In the genomic region with DNA sequence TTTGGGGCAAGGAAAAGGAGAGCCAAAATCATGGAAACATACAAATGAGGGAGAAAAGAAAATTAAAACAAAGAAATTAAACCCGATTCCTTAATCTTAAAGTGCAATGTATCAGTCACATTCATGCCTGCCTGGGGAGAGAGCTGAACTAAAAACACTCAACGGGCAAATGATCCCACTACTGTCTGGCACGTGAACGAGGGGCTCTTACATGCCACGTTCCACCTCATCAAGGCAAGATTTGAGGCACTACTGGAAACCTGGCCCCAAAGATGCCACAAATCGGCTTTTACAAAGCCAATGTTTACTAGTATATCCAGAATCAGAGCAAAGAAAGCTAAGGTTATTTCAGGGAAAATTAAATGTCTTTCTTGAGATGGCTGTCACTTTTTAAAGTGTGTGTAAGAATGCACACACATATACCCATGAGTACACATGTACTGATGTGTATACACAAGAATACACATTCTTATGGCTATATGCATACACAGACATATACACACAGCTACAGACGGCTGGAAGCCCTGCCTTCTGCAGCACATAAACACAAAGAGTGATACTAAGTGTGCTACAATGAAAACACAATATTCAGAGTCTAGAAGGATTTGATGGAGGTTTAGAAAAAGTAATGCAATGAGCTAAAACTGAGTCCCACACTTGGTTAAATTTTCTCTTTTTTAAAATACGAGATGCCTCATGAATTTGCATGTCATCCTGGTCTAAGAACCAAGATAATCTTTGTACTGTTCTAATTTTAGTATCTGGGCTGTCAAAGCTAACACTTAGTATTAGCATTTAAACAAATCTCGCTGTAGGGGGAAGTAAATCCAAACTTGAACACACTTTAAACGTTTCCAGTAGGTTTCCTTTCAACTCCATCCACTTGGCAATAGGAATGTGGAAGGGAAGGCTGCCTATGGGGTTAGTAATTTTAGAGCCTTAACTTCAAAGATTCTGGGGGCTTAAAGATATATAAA, we compare ENCODE assay signal across 18 cellular contexts.
DNase-seq lines count a peak whose midpoint lies in the region; ATAC-seq and TF ChIP-seq lines count a peak whose summit lies in the region.
"Had no signal": no experiment of that assay in that cellular context is flagged by ENCODE, and none has a peak within 500 bp of the region (broad histone marks: within the 10 kb centered on the region; RNA-seq: fewer than 3 reads in every experiment).

No MANE protein-coding gene starts in this region.

- H3K27ac ChIP-seq in naive thymus-derived CD4-positive, alpha-beta T cell (ENCODE audit: low read depth, low read length), result no peak overlapping the region
- no peak overlapping the region for H3K27ac ChIP-seq in neural progenitor cell
- H3K27ac ChIP-seq: psoas muscle, transverse colon had no signal

- POLR2A ChIA-PET in activated CD4-positive, alpha-beta T cell treated with anti-CD3 and anti-CD28 coated beads, Interleukin-2, amount 10 ng/mL, durations not matched to agents 7 days and 5 days (lab: Charles Lee), result no interaction called here
- POLR2A ChIA-PET in activated CD4-positive, alpha-beta memory T cell treated with anti-CD3 and anti-CD28 coated beads for 36 hours (lab: Charles Lee), result interaction anchor here (0.6 kb wide), 1 partner anchor 11 kb away, joined by 4 read pairs; no protein-coding TSS in a partner anchor
- POLR2A ChIA-PET in naive thymus-derived CD4-positive, alpha-beta T cell (lab: Charles Lee), result no interaction called here

- ATAC-seq in naive thymus-derived CD4-positive, alpha-beta T cell, result no peak
- ATAC-seq in GM18867 (IDR thresholded peaks at IDR 0.05; ENCODE audit: unreplicated experiment), result no peak
- ATAC-seq: psoas muscle had no signal

- H3K27ac Mint-ChIP-seq in activated CD4-positive, alpha-beta T cell treated with anti-CD3 and anti-CD28 coated beads, Interleukin-2, amount 10 ng/mL, durations not matched to agents 7 days and 5 days, result peak overlapping the region; percentile 48
- H3K27ac Mint-ChIP-seq in activated CD4-positive, alpha-beta memory T cell treated with anti-CD3 and anti-CD28 coated beads for 36 hours, result peak overlapping the region; percentile 52
- H3K27ac Mint-ChIP-seq in naive thymus-derived CD4-positive, alpha-beta T cell, result peak overlapping the region; percentile 14 to 74 (median 56)
- H3K27ac Mint-ChIP-seq in neural progenitor cell, result no peak overlapping the region
- H3K27ac Mint-ChIP-seq: nephron had no signal

- H3K4me2 ChIP-seq in neural progenitor cell, result no peak overlapping the region

- H2AFZ ChIP-seq in neural progenitor cell (replicated peaks), result no peak overlapping the region

- H3K9me3 ChIP-seq in naive thymus-derived CD4-positive, alpha-beta T cell (ENCODE audit: control insufficient read depth in 2 of 3, low read length in 3 of 3), result no peaks in the 10 kb centered on the region
- no peaks in the 10 kb centered on the region for H3K9me3 ChIP-seq in neural progenitor cell (ENCODE audit: low read depth)
- H3K9me3 ChIP-seq: psoas muscle, transverse colon had no signal

- no peak overlapping the region for H3K9ac ChIP-seq in neural progenitor cell

- no peaks in the 10 kb centered on the region for H3K27me3 Mint-ChIP-seq in activated CD4-positive, alpha-beta T cell treated with anti-CD3 and anti-CD28 coated beads, Interleukin-2, amount 10 ng/mL, durations not matched to agents 7 days and 5 days
- no peaks in the 10 kb centered on the region for H3K27me3 Mint-ChIP-seq in activated CD4-positive, alpha-beta memory T cell treated with anti-CD3 and anti-CD28 coated beads for 36 hours
- H3K27me3 Mint-ChIP-seq in naive thymus-derived CD4-positive, alpha-beta T cell, result no peaks in the 10 kb centered on the region
- peaks cover 2% of the 10 kb centered on the region for H3K27me3 Mint-ChIP-seq in neural progenitor cell (ENCODE audit: insufficient read depth, low read depth)

- H3K4me1 ChIP-seq in naive thymus-derived CD4-positive, alpha-beta T cell (ENCODE audit: control insufficient read depth in 2 of 2, insufficient read depth in 2 of 2, low read length in 2 of 2), result no peaks in the 10 kb centered on the region
- no peaks in the 10 kb centered on the region for H3K4me1 ChIP-seq in neural progenitor cell
- H3K4me1 ChIP-seq: psoas muscle, transverse colon had no signal

- no peaks in the 10 kb centered on the region for H4K20me1 ChIP-seq in neural progenitor cell (ENCODE audit: low read depth)

- no peaks in the 10 kb centered on the region for H3K9me3 Mint-ChIP-seq in activated CD4-positive, alpha-beta T cell treated with anti-CD3 and anti-CD28 coated beads, Interleukin-2, amount 10 ng/mL, durations not matched to agents 7 days and 5 days
- no peaks in the 10 kb centered on the region for H3K9me3 Mint-ChIP-seq in activated CD4-positive, alpha-beta memory T cell treated with anti-CD3 and anti-CD28 coated beads for 36 hours
- peaks cover 0 to 2% (median 0%) of the 10 kb centered on the region in 11 donors for H3K9me3 Mint-ChIP-seq in naive thymus-derived CD4-positive, alpha-beta T cell
- no peaks in the 10 kb centered on the region for H3K9me3 Mint-ChIP-seq in neural progenitor cell
- H3K9me3 Mint-ChIP-seq: nephron had no signal

- no peaks in the 10 kb centered on the region for H3K79me2 ChIP-seq in neural progenitor cell (ENCODE audit: low read depth)

- intact Hi-C loops in activated CD4-positive, alpha-beta memory T cell treated with anti-CD3 and anti-CD28 coated beads for 36 hours (cut with micrococcal nuclease), result no loop called here
- intact Hi-C loops in naive thymus-derived CD4-positive, alpha-beta T cell (cut with micrococcal nuclease), result no loop called here

- H3K27me3 ChIP-seq in naive thymus-derived CD4-positive, alpha-beta T cell (ENCODE audit: control insufficient read depth in 2 of 2, insufficient read depth in 2 of 2, low read length in 2 of 2), result no peaks in the 10 kb centered on the region
- no peaks in the 10 kb centered on the region for H3K27me3 ChIP-seq in neural progenitor cell
- H3K27me3 ChIP-seq: transverse colon had no signal

- H3K4me3 ChIP-seq in GM08714 (ENCODE audit: low read length) (peak overlapping the region; percentile 20; the same call in 1 of the 2 replicates), neural progenitor cell (no peak overlapping the region)
- no peak overlapping the region for H3K4me3 ChIP-seq in naive thymus-derived CD4-positive, alpha-beta T cell (ENCODE audit: low read length)
- H3K4me3 ChIP-seq: psoas muscle, transverse colon had no signal

- CTCF ChIA-PET in activated CD4-positive, alpha-beta T cell treated with anti-CD3 and anti-CD28 coated beads, Interleukin-2, amount 10 ng/mL, durations not matched to agents 7 days and 5 days (lab: Charles Lee), result interaction anchor here (0.5 to 1.3 kb wide), 5 partner anchors 12 to 217 kb away, joined by 3 to 7 read pairs (median 3); no protein-coding TSS in a partner anchor
- CTCF ChIA-PET in activated CD4-positive, alpha-beta memory T cell treated with anti-CD3 and anti-CD28 coated beads for 36 hours (lab: Charles Lee), result interaction anchor here (1.7 to 1.9 kb wide), 2 partner anchors 11 to 13 kb away, joined by 8 to 9 read pairs; no protein-coding TSS in a partner anchor
- CTCF ChIA-PET in naive thymus-derived CD4-positive, alpha-beta T cell (lab: Charles Lee), result interaction anchor here (0.7 to 0.8 kb wide), 2 partner anchors 8 to 12 kb away, joined by 3 to 6 read pairs; no protein-coding TSS in a partner anchor

- no peak overlapping the region for H3K4me3 Mint-ChIP-seq in activated CD4-positive, alpha-beta T cell treated with anti-CD3 and anti-CD28 coated beads, Interleukin-2, amount 10 ng/mL, durations not matched to agents 7 days and 5 days
- H3K4me3 Mint-ChIP-seq in activated CD4-positive, alpha-beta memory T cell treated with anti-CD3 and anti-CD28 coated beads for 36 hours, result no peak overlapping the region
- no peak overlapping the region for H3K4me3 Mint-ChIP-seq in naive thymus-derived CD4-positive, alpha-beta T cell
- no peak overlapping the region for H3K4me3 Mint-ChIP-seq in neural progenitor cell
- H3K4me3 Mint-ChIP-seq: CD14-positive monocyte, nephron had no signal

- no peak for DNase-seq in activated CD4-positive, alpha-beta T cell treated with anti-CD3 and anti-CD28 coated beads, Interleukin-2, amount 10 ng/mL, durations not matched to agents 7 days and 5 days
- DNase-seq in activated CD4-positive, alpha-beta T cell treated with anti-CD3 and anti-CD28 coated beads for 1 hour, result no peak
- no peak for DNase-seq in activated CD4-positive, alpha-beta memory T cell treated with anti-CD3 and anti-CD28 coated beads for 36 hours
- DNase-seq in naive thymus-derived CD4-positive, alpha-beta T cell, result no peak
- DNase-seq in neural progenitor cell (ENCODE audit: low spot score), result no peak
- DNase-seq in kidney tubule cell (ENCODE audit: low spot score), result no peak
- DNase-seq: activated CD8-positive, alpha-beta memory T cell treated with anti-CD3 and anti-CD28 coated beads, Interleukin-2, amount 50 U/mL, for 48 hours; DMS79; effector memory CD4-positive, alpha-beta T cell; IMR-90; mammary epithelial cell; NCI-H187; psoas muscle; transverse colon had no signal

- H3F3A ChIP-seq in neural progenitor cell (ENCODE audit: low read depth), result no peaks in the 10 kb centered on the region

- peaks cover 61 to 99% (median 73%) of the 10 kb centered on the region in 3 experiments for H3K36me3 ChIP-seq in naive thymus-derived CD4-positive, alpha-beta T cell (ENCODE audit: control insufficient read depth in 2 of 3, insufficient read depth in 3 of 3, low read length in 3 of 3)
- H3K36me3 ChIP-seq in neural progenitor cell, result no peaks in the 10 kb centered on the region

- TF ChIP-seq CTCF in neural progenitor cell (IDR thresholded peaks at IDR 0.05), result no peak

- H3K36me3 Mint-ChIP-seq in activated CD4-positive, alpha-beta T cell treated with anti-CD3 and anti-CD28 coated beads, Interleukin-2, amount 10 ng/mL, durations not matched to agents 7 days and 5 days (ENCODE audit: low read depth), result peaks cover 83% of the 10 kb centered on the region
- H3K36me3 Mint-ChIP-seq in activated CD4-positive, alpha-beta memory T cell treated with anti-CD3 and anti-CD28 coated beads for 36 hours, result peaks cover 72% of the 10 kb centered on the region
- peaks cover 22 to 74% (median 67%) of the 10 kb centered on the region in 5 donors for H3K36me3 Mint-ChIP-seq in naive thymus-derived CD4-positive, alpha-beta T cell
- H3K36me3 Mint-ChIP-seq in neural progenitor cell, result peaks cover 13% of the 10 kb centered on the region

- peaks cover 4% of the 10 kb centered on the region for H3K4me1 Mint-ChIP-seq in activated CD4-positive, alpha-beta T cell treated with anti-CD3 and anti-CD28 coated beads, Interleukin-2, amount 10 ng/mL, durations not matched to agents 7 days and 5 days
- peaks cover 11% of the 10 kb centered on the region for H3K4me1 Mint-ChIP-seq in activated CD4-positive, alpha-beta memory T cell treated with anti-CD3 and anti-CD28 coated beads for 36 hours (ENCODE audit: low read depth)
- peaks cover 7 to 36% (median 18%) of the 10 kb centered on the region in 7 donors for H3K4me1 Mint-ChIP-seq in naive thymus-derived CD4-positive, alpha-beta T cell
- no peaks in the 10 kb centered on the region for H3K4me1 Mint-ChIP-seq in neural progenitor cell
- H3K4me1 Mint-ChIP-seq: nephron had no signal
